1 cellular context compared by ENCODE assay signal in the genomic region with DNA sequence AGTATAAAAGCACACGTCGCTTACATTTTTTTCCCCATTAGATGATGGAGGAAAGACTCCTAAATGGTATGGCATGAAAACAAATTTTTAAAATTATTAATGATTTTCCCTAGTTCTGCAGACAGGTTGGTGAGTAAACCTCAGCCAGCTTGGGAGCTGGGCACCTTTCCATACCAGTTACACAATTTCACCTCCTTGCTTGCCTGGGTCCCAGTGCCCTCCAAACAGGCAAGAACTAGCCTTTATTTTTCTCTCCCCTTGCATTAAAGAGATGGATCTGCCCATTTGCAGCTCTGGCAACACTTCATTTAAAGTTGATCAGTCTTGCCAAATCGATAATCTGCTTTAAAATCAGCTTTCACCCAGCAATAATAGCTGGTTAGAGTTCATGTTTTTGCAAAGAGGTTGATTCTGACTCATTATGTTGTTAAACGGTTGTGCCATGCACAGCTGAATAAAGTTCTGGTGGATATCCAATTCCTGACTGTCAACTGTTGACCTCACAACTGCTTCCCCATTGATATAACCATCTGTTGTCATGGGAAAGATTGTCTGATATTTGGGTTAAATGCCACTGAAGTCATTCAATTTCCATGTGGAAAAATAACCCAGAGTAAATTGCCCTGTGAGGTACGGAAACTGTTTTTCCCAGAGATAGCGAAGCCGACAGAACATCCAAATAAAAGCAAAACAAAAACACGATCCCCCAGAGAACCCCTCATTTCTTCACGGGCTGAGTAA.
TF ChIP-seq lines count a peak whose summit lies in the region.

No MANE protein-coding gene starts in this region.

TF ChIP-seq in GM12878, 131 proteins besides CTCF, POLR2A, EP300 and RAD21:
- TF ChIP-seq, protein P1, sequence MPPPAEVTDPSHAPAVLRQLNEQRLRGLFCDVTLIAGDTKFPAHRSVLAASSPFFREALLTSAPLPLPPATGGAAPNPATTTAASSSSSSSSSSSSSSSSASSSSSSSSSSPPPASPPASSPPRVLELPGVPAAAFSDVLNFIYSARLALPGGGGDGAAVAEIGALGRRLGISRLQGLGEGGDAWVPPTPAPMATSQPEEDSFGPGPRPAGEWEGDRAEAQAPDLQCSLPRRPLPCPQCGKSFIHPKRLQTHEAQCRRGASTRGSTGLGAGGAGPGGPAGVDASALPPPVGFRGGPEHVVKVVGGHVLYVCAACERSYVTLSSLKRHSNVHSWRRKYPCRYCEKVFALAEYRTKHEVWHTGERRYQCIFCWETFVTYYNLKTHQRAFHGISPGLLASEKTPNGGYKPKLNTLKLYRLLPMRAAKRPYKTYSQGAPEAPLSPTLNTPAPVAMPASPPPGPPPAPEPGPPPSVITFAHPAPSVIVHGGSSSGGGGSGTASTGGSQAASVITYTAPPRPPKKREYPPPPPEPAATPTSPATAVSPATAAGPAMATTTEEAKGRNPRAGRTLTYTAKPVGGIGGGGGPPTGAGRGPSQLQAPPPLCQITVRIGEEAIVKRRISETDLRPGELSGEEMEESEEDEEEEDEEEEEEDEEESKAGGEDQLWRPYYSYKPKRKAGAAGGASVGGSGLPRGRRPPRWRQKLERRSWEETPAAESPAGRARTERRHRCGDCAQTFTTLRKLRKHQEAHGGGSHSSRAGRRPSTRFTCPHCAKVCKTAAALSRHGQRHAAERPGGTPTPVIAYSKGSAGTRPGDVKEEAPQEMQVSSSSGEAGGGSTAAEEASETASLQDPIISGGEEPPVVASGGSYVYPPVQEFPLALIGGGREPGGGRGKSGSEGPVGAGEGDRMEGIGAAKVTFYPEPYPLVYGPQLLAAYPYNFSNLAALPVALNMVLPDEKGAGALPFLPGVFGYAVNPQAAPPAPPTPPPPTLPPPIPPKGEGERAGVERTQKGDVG (CRISPR knock-in tag; IDR thresholded peaks at IDR 0.05): no peak
- TF ChIP-seq RAD51 (IDR thresholded peaks at IDR 0.05) (no peak), ZNF274 (IDR thresholded peaks at IDR 0.05; ENCODE audit: insufficient read depth, insufficient read length) (no peak), SMC3 (IDR thresholded peaks at IDR 0.05; ENCODE audit: borderline replicate concordance, low read length) (no peak), SREBF2 (IDR thresholded peaks at IDR 0.05; ENCODE audit: low read length) (no peak), EZH2 (IDR thresholded peaks at IDR 0.05; ENCODE audit: borderline replicate concordance, control insufficient read depth, low read depth, low read length) (peak; percentile 70; the same call in 1 of the 2 replicates), NR2F1 (conservative IDR thresholded peaks at IDR 0.05) (no peak), CBX5 (IDR thresholded peaks at IDR 0.05; ENCODE audit: low read depth) (no peak), FOXK2 (IDR thresholded peaks at IDR 0.05) (no peak), ZSCAN29 (IDR thresholded peaks at IDR 0.05) (no peak), TBL1XR1 (IDR thresholded peaks at IDR 0.05; ENCODE audit: low read depth, low read length) (no peak), BMI1 (IDR thresholded peaks at IDR 0.05; ENCODE audit: borderline replicate concordance) (peak; percentile 40; the same call in 1 of the 2 replicates), EGR1 (IDR thresholded peaks at IDR 0.05; ENCODE audit: borderline replicate concordance in 1 of 2, low read depth in 2 of 2, low read length in 2 of 2) (no peak), CHD4 (IDR thresholded peaks at IDR 0.05) (no peak), ESRRA (IDR thresholded peaks at IDR 0.05; ENCODE audit: low read length) (no peak), NBN (IDR thresholded peaks at IDR 0.05) (no peak)
- TF ChIP-seq, protein P2, sequence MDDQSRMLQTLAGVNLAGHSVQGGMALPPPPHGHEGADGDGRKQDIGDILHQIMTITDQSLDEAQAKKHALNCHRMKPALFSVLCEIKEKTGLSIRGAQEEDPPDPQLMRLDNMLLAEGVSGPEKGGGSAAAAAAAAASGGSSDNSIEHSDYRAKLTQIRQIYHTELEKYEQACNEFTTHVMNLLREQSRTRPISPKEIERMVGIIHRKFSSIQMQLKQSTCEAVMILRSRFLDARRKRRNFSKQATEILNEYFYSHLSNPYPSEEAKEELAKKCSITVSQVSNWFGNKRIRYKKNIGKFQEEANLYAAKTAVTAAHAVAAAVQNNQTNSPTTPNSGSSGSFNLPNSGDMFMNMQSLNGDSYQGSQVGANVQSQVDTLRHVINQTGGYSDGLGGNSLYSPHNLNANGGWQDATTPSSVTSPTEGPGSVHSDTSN (IDR thresholded peaks at IDR 0.05; ENCODE audit: insufficient replicate concordance, low read depth, low read length): no peak
- TF ChIP-seq, protein P3, sequence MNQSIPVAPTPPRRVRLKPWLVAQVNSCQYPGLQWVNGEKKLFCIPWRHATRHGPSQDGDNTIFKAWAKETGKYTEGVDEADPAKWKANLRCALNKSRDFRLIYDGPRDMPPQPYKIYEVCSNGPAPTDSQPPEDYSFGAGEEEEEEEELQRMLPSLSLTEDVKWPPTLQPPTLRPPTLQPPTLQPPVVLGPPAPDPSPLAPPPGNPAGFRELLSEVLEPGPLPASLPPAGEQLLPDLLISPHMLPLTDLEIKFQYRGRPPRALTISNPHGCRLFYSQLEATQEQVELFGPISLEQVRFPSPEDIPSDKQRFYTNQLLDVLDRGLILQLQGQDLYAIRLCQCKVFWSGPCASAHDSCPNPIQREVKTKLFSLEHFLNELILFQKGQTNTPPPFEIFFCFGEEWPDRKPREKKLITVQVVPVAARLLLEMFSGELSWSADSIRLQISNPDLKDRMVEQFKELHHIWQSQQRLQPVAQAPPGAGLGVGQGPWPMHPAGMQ (IDR thresholded peaks at IDR 0.05; ENCODE audit: borderline replicate concordance): no peak
